7 cellular contexts compared by ENCODE assay signal in genomic region chr4:165156906-165157305, GRCh38.
"Had no signal": no experiment of that assay in that cellular context is flagged by ENCODE, and none has a peak within 500 bp of the region (broad histone marks: within the 10 kb centered on the region; RNA-seq: fewer than 3 reads in every experiment).

No MANE protein-coding gene starts in this region.

- FAIRE-seq: HTR-8/SVneo, K562 had no signal

- ATAC-seq: K562 had no signal

- DNase-seq: IMR-90, KBM-7, KG1 had no signal

- H3K4me1 Mint-ChIP-seq: IgD-negative memory B cell had no signal

- H3K27ac ChIP-seq: HL-60 had no signal

- H3K27ac Mint-ChIP-seq: IgD-negative memory B cell had no signal

- H3K4me3 ChIP-seq: K562 had no signal
